ENCODE assay signal across 8 cellular contexts in the genomic region with DNA sequence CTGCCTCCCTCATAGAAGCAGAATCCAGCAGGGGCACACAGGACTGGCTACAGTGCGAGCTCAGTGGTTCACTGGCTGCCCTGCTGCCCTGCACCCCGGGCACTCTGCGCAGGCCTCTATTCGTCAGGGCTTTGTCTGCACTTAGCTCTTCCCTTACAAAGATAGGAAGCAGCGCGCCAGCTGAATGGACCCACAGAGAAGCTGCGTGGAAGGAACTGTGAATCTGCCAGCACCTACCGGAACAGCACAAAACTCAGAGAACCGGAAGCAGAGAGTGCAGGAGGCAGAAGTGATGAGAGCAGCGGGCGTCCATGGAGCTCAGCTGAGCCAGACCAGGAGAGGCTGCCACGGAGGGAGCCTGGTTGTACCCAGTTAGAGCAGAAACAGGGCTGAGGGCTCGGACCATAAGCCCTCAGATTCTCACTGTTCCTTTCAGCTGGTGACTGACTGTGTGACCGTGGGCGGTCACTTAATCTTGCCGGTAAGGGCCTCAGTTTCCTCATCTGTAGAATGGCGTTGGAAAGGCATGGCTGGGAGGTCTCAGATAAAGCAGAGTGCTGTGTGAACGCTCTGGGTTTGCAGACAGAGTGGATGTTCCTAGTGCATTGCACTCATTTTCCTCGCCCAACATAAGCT. TPM values are rescaled to one million over a fixed set of nuclear protein-coding genes. Genes with fewer than 3 reads are reported as not detected.
DNase-seq lines count a peak whose midpoint lies in the region; ATAC-seq lines count a peak whose summit lies in the region.

No MANE protein-coding gene starts in this region.

- no peak overlapping the region for H3K27ac ChIP-seq in ACC112 (ENCODE audit: low read depth, low read length)
- peak overlapping the region; percentile 42 for H3K27ac ChIP-seq in naive thymus-derived CD4-positive, alpha-beta T cell (ENCODE audit: low read depth, low read length)

- peak overlapping the region; percentile 81 to 95 (median 88) for H3K4me3 Mint-ChIP-seq in naive thymus-derived CD4-positive, alpha-beta T cell

- H2AFZ ChIP-seq in ACC112 (ENCODE audit: low read length, unreplicated experiment), result no peak overlapping the region

- H3K79me2 ChIP-seq in ACC112 (ENCODE audit: control insufficient read depth, insufficient read depth, low read length, unreplicated experiment), result no peaks in the 10 kb centered on the region

- DNase-seq in anterior cingulate cortex (lab: John Stamatoyannopoulos, UW) (peak in 31 of 58 donors; percentile 14 to 71 (median 46)), GDM1 (lab: John Stamatoyannopoulos, UW) (no peak), hepatic stellate cell (ENCODE audit: low spot score) (no peak)
- no peak for DNase-seq in naive thymus-derived CD4-positive, alpha-beta T cell
- no peak for DNase-seq in activated CD8-positive, alpha-beta memory T cell treated with anti-CD3 and anti-CD28 coated beads, Interleukin-2, amount 50 U/mL, for 4 hours

- H3K4me3 ChIP-seq in ACC112 (ENCODE audit: low read depth, low read length), result peak overlapping the region; percentile 77; the same call in 1 of the 2 replicates
- H3K4me3 ChIP-seq in naive thymus-derived CD4-positive, alpha-beta T cell (ENCODE audit: low read length), result peak overlapping the region; percentile 64

- intact Hi-C loops in naive thymus-derived CD4-positive, alpha-beta T cell (cut with micrococcal nuclease), result loop anchor here (1.0 to 10.0 kb wide), 13 partner anchors 23 to 685 kb away; partner anchors contain the start of genes E2F6 (in 1 of the 2), ODC1 (in 1 of the 2), PDIA6 (in 1 of the 2) and SLC66A3 (in 1 of the 2)

- H3K4me1 ChIP-seq in ACC112 (ENCODE audit: control insufficient read depth, insufficient read depth, low read length, unreplicated experiment), result peaks cover 14% of the 10 kb centered on the region
- peaks cover 25 to 34% of the 10 kb centered on the region in 2 donors for H3K4me1 ChIP-seq in naive thymus-derived CD4-positive, alpha-beta T cell (ENCODE audit: control insufficient read depth in 2 of 2, insufficient read depth in 2 of 2, low read length in 2 of 2)

- H3K36me3 Mint-ChIP-seq in naive thymus-derived CD4-positive, alpha-beta T cell, result peaks cover 0 to 8% (median 0%) of the 10 kb centered on the region in 5 donors

- H3K4me1 Mint-ChIP-seq in naive thymus-derived CD4-positive, alpha-beta T cell, result peaks cover 8 to 45% (median 32%) of the 10 kb centered on the region in 7 donors

- H3K27me3 Mint-ChIP-seq in naive thymus-derived CD4-positive, alpha-beta T cell, result peaks cover 0 to 24% (median 5%) of the 10 kb centered on the region in 5 donors

- H3K27me3 ChIP-seq in ACC112 (ENCODE audit: insufficient read depth, low read length), result peaks cover 8% of the 10 kb centered on the region
- H3K27me3 ChIP-seq in naive thymus-derived CD4-positive, alpha-beta T cell (ENCODE audit: control insufficient read depth in 2 of 2, insufficient read depth in 2 of 2, low read length in 2 of 2), result no peaks in the 10 kb centered on the region

- no peaks in the 10 kb centered on the region for H3K36me3 ChIP-seq in ACC112 (ENCODE audit: insufficient read depth, low read length)
- no peaks in the 10 kb centered on the region for H3K36me3 ChIP-seq in naive thymus-derived CD4-positive, alpha-beta T cell (ENCODE audit: control insufficient read depth in 2 of 3, insufficient read depth in 3 of 3, low read length in 3 of 3)

- CTCF ChIA-PET in naive thymus-derived CD4-positive, alpha-beta T cell (lab: Charles Lee), result interaction anchor here (0.8 to 5.7 kb wide), 23 partner anchors 8 to 1875 kb away, joined by 3 to 56 read pairs (median 6); partner anchors contain the start of genes PDIA6 and ROCK2

- ATAC-seq in HG03135 (IDR thresholded peaks at IDR 0.05; ENCODE audit: unreplicated experiment) (peak; percentile 8), HG03565 (IDR thresholded peaks at IDR 0.05; ENCODE audit: unreplicated experiment) (no peak)
- no peak for ATAC-seq in naive thymus-derived CD4-positive, alpha-beta T cell

- peaks cover 0 to 5% (median 0%) of the 10 kb centered on the region in 11 donors for H3K9me3 Mint-ChIP-seq in naive thymus-derived CD4-positive, alpha-beta T cell

- POLR2A ChIA-PET in naive thymus-derived CD4-positive, alpha-beta T cell (lab: Charles Lee), result interaction anchor here (0.5 to 3.7 kb wide), 11 partner anchors 23 to 1681 kb away, joined by 3 to 34 read pairs (median 4); partner anchors contain the start of genes NOL10, ROCK2 and SLC66A3

- no peaks in the 10 kb centered on the region for H3K9me3 ChIP-seq in naive thymus-derived CD4-positive, alpha-beta T cell (ENCODE audit: control insufficient read depth in 2 of 3, low read length in 3 of 3)

- peak overlapping the region; percentile 80 to 95 (median 91) for H3K27ac Mint-ChIP-seq in naive thymus-derived CD4-positive, alpha-beta T cell

RNA-seq across cellular contexts. Expression of gene SLC66A3, which starts 23.1 kb away (rescaled TPM):
- 10 to 100 TPM; 12.6 to 22.7 (median 17.4) TPM for total RNA-seq in naive thymus-derived CD4-positive, alpha-beta T cell
- polyA plus RNA-seq in naive thymus-derived CD4-positive, alpha-beta T cell, result 10 to 100 TPM; 35.1 to 43.7 TPM

Comparison
In these comparisons a context has a peak if more than half of its experiments do, and no peak if none do; other contexts are left out.
1. DNase-seq: peak in anterior cingulate cortex (31 of 58); none in naive thymus-derived CD4-positive, alpha-beta T cell (0 of 9), GDM1 (single experiment), activated CD8-positive, alpha-beta memory T cell treated with anti-CD3 and anti-CD28 coated beads, Interleukin-2, amount 50 U/mL, for 4 hours (single experiment) and hepatic stellate cell (single experiment).